ENCODE assay signal across 7 cellular contexts in genomic region chr3:81823882-81824395, GRCh38.
DNase-seq lines count a peak whose midpoint lies in the region; ATAC-seq and TF ChIP-seq lines count a peak whose summit lies in the region.

No MANE protein-coding gene starts in this region.

- ATAC-seq in GM19351 (IDR thresholded peaks at IDR 0.05; ENCODE audit: unreplicated experiment), result peak; percentile 98
- peak; percentile 93 for ATAC-seq in HG03045 (IDR thresholded peaks at IDR 0.05; ENCODE audit: unreplicated experiment)

- intact Hi-C loops in colonic mucosa (cut with DNase I), result no loop called here

- H3K9me3 ChIP-seq in iPS-20b (ENCODE audit: insufficient read depth, low read depth, low read length) (no peaks in the 10 kb centered on the region; the same call in 1 of the 2 replicates), colonic mucosa (no peaks in the 10 kb centered on the region)

- peaks cover 14% of the 10 kb centered on the region; the same call in 1 of the 2 replicates for H3K4me1 ChIP-seq in iPS-20b (ENCODE audit: insufficient read depth, low read length)
- no peaks in the 10 kb centered on the region for H3K4me1 ChIP-seq in colonic mucosa

- DNase-seq in NCI-H345 (lab: John Stamatoyannopoulos, UW) (peak; percentile 72), colonic mucosa (no peak), occipital lobe (lab: John Stamatoyannopoulos, UW) (no peak)
- DNase-seq in activated CD4-positive, alpha-beta T cell treated with anti-CD3 and anti-CD28 coated beads for 48 hours, result no peak

- H3K27me3 ChIP-seq in iPS-20b (ENCODE audit: insufficient read depth, low read length), result no peaks in the 10 kb centered on the region
- no peaks in the 10 kb centered on the region for H3K27me3 ChIP-seq in colonic mucosa

- peak overlapping the region; percentile 14; the same call in 1 of the 2 replicates for H3K9ac ChIP-seq in iPS-20b (ENCODE audit: low read depth, low read length)
- H3K9ac ChIP-seq in colonic mucosa (ENCODE audit: low read depth in 2 of 2, low read length in 2 of 2), result no peak overlapping the region

- H3K36me3 ChIP-seq in iPS-20b (ENCODE audit: insufficient read depth, low read depth, low read length) (no peaks in the 10 kb centered on the region), colonic mucosa (no peaks in the 10 kb centered on the region)

- H3K27ac ChIP-seq in iPS-20b (ENCODE audit: low read length) (no peak overlapping the region), colonic mucosa (no peak overlapping the region)

- no peak for TF ChIP-seq CTCF in colonic mucosa (IDR thresholded peaks at IDR 0.05)

- H3K4me3 ChIP-seq in iPS-20b (ENCODE audit: low read length) (peak overlapping the region; percentile 21; the same call in 1 of the 2 replicates), colonic mucosa (no peak overlapping the region)
